13 cellular contexts compared by ENCODE assay signal in the genomic region with DNA sequence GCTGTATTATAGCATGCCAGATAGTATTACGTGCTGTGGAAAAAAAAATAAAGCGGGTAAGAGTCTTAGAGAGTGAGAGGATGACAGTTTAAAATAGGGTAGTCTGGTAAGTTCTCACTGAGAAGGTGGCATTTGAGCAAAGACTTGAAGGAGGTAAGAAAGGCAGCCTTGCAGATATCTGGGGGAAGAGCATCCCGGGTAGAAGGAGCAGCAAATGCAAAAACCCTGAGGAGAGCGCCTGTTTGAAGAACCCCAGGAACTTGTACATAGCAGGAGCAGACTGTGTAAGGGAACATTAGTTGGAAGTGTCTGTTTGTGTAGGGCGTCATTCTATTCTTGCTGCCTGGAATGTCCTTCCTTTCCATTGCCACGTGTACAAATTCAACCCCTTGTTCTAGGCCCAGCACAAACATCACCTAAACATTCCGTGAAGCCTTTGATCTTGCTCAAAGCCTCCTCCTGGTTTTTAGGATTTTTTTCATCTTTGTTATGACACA. TPM values are rescaled to one million over a fixed set of nuclear protein-coding genes. Genes with fewer than 3 reads are reported as not detected.
A peak's percentile ranks its signal among the peaks of the same experiment; 100 is the strongest.
DNase-seq lines count a peak whose midpoint lies in the region; ATAC-seq, FAIRE-seq and TF ChIP-seq lines count a peak whose summit lies in the region.
"Had no signal": no experiment of that assay in that cellular context is flagged by ENCODE, and none has a peak within 500 bp of the region (broad histone marks: within the 10 kb centered on the region; RNA-seq: fewer than 3 reads in every experiment).

No MANE protein-coding gene starts in this region.

- H2AFZ ChIP-seq in Karpas-422 (ENCODE audit: low read length) = no peak overlapping the region
- H2AFZ ChIP-seq: GM23338 had no signal

- H3K27ac ChIP-seq in CD4-positive, CD25-positive, alpha-beta regulatory T cell (ENCODE audit: insufficient read depth, low read length, poor library complexity, severe bottlenecking) = no peak overlapping the region
- peak overlapping the region; percentile 83 for H3K27ac ChIP-seq in Karpas-422 (ENCODE audit: low read length)
- peak overlapping the region in 19 of 59 donors; percentile 5 to 97 (median 29) for H3K27ac ChIP-seq in dorsolateral prefrontal cortex
- peak overlapping the region; percentile 44 for H3K27ac ChIP-seq in psoas muscle

- no peak for ATAC-seq in CD4-positive, CD25-positive, alpha-beta regulatory T cell (ENCODE audit: low read depth in 2 of 2)
- ATAC-seq in psoas muscle (no peak), HG02884 (IDR thresholded peaks at IDR 0.05; ENCODE audit: unreplicated experiment) (no peak), HG03439 (IDR thresholded peaks at IDR 0.05; ENCODE audit: unreplicated experiment) (no peak)
- ATAC-seq: GM23338 had no signal

- intact Hi-C loops in dorsolateral prefrontal cortex (cut with DNase I) = loop anchor here in 1 of 2 donors (5.0 to 10.0 kb wide), 2 partner anchors 190 to 547 kb away; partner anchors contain the start of genes ARL14EPL and CCDC112
- intact Hi-C loops in psoas muscle (cut with DNase I) = loop anchor here (5.0 to 10.0 kb wide), 5 partner anchors 217 to 532 kb away; partner anchors contain the start of genes TMED7 (in 2 of the 2), COMMD10 (in 1 of the 2) and FEM1C (in 1 of the 2)

- no peaks in the 10 kb centered on the region for H3K36me3 ChIP-seq in CD4-positive, CD25-positive, alpha-beta regulatory T cell (ENCODE audit: control insufficient read depth, insufficient read depth, low read length)
- 0 out of 2 replicates have a peak, but pooled peaks cover 6% of the 10 kb centered on the region for H3K36me3 ChIP-seq in Karpas-422 (ENCODE audit: insufficient read depth, low read length)
- no peaks in the 10 kb centered on the region for H3K36me3 ChIP-seq in psoas muscle (ENCODE audit: insufficient read depth in 1 of 2, low read depth in 1 of 2)

- no peaks in the 10 kb centered on the region for H3K9me3 ChIP-seq in CD4-positive, CD25-positive, alpha-beta regulatory T cell (ENCODE audit: control insufficient read depth in 2 of 2, low read length in 2 of 2)
- H3K9me3 ChIP-seq in Karpas-422 (ENCODE audit: low read length) (no peaks in the 10 kb centered on the region), psoas muscle (no peaks in the 10 kb centered on the region)

- H3K9ac ChIP-seq in Karpas-422 (ENCODE audit: low read length) = peak overlapping the region; percentile 74

- no peak overlapping the region for H3K4me3 ChIP-seq in CD4-positive, CD25-positive, alpha-beta regulatory T cell (ENCODE audit: low read depth, low read length)
- H3K4me3 ChIP-seq in Karpas-422 (ENCODE audit: low read length) (peak overlapping the region; percentile 72), dorsolateral prefrontal cortex (peak overlapping the region in 39 of 59 donors; percentile 79 to 99 (median 93)), psoas muscle (peak overlapping the region; percentile 87)
- H3K4me3 ChIP-seq: GM23338 had no signal

- FAIRE-seq in GM19239 (lab: Jason Lieb, UNC) = no peak

- WGBS in psoas muscle, 3 donors = 53 to 61% (median 56%) methylated on average over 7 of the region's 7 CpGs

- peaks cover 35 to 51% (median 43%) of the 10 kb centered on the region in 4 donors for H3K4me1 Mint-ChIP-seq in CD4-positive, CD25-positive, alpha-beta regulatory T cell

- H3K36me3 Mint-ChIP-seq in CD4-positive, CD25-positive, alpha-beta regulatory T cell = no peaks in the 10 kb centered on the region

- no peak for DNase-seq in CD4-positive, CD25-positive, alpha-beta regulatory T cell
- peak; percentile 52 for DNase-seq in Karpas-422
- no peak for DNase-seq in dorsolateral prefrontal cortex
- DNase-seq in psoas muscle = no peak
- DNase-seq in NCI-H345 (lab: John Stamatoyannopoulos, UW) = no peak
- DNase-seq in GM19239 (ENCODE audit: insufficient read length, low spot score) = no peak
- DNase-seq: activated naive CD4-positive, alpha-beta T cell treated with anti-CD3 and anti-CD28 coated beads, Interleukin-2, amount 50 U/mL, for 16 hours; mesendoderm; NCI-H2081 treated with DMSO at 0.1 percent for 48 hours; stimulated activated CD4-positive, alpha-beta T cell treated with anti-CD3 and anti-CD28 coated beads, Interleukin-1b, Interleukin-23, amount 100 ng/mL, for 48 hours had no signal

- H4K20me1 ChIP-seq in Karpas-422 (ENCODE audit: insufficient read depth, low read depth, low read length) = peaks cover 7% of the 10 kb centered on the region; the same call in 1 of the 2 replicates

- H3K4me3 Mint-ChIP-seq in CD4-positive, CD25-positive, alpha-beta regulatory T cell = peak overlapping the region in 3 of 4 donors; percentile 39 to 97 (median 95)
- H3K4me3 Mint-ChIP-seq: GM23338 had no signal

- no peaks in the 10 kb centered on the region for H3K9me3 Mint-ChIP-seq in CD4-positive, CD25-positive, alpha-beta regulatory T cell
- H3K9me3 Mint-ChIP-seq: GM23338 had no signal

- peak overlapping the region in 1 of 3 donors; percentile 42 for H3K27ac Mint-ChIP-seq in CD4-positive, CD25-positive, alpha-beta regulatory T cell
- H3K27ac Mint-ChIP-seq: GM23338 had no signal

- H3K4me1 ChIP-seq in CD4-positive, CD25-positive, alpha-beta regulatory T cell (ENCODE audit: control insufficient read depth, insufficient read depth, low read length, poor library complexity, severe bottlenecking) = peaks cover 32% of the 10 kb centered on the region
- peaks cover 72% of the 10 kb centered on the region for H3K4me1 ChIP-seq in Karpas-422 (ENCODE audit: low read length)
- peaks cover 38% of the 10 kb centered on the region for H3K4me1 ChIP-seq in psoas muscle

- TF ChIP-seq CTCF in dorsolateral prefrontal cortex (IDR thresholded peaks at IDR 0.05 in 54 of 56, conservative IDR thresholded peaks at IDR 0.05 in 2 of 56; ENCODE audit: low read depth in 1 of 56, partially characterized antibody in 56 of 56) (no peak), psoas muscle (IDR thresholded peaks at IDR 0.05) (no peak)

- peak overlapping the region; percentile 83 for H3K4me2 ChIP-seq in Karpas-422 (ENCODE audit: low read depth, low read length, poor library complexity, severe bottlenecking)
- H3K4me2 ChIP-seq: GM23338 had no signal

- H3K9me2 ChIP-seq in Karpas-422 (replicated peaks; ENCODE audit: insufficient read depth, low read length) = no peaks in the 10 kb centered on the region

- H3K27me3 Mint-ChIP-seq in CD4-positive, CD25-positive, alpha-beta regulatory T cell = no peaks in the 10 kb centered on the region

- H3K27me3 ChIP-seq in CD4-positive, CD25-positive, alpha-beta regulatory T cell (ENCODE audit: control insufficient read depth, insufficient read depth, low read length) = no peaks in the 10 kb centered on the region
- no peaks in the 10 kb centered on the region for H3K27me3 ChIP-seq in Karpas-422 (ENCODE audit: low read length)
- no peaks in the 10 kb centered on the region for H3K27me3 ChIP-seq in dorsolateral prefrontal cortex
- no peaks in the 10 kb centered on the region for H3K27me3 ChIP-seq in psoas muscle (ENCODE audit: insufficient read depth in 3 of 3, low read length in 2 of 3)

- peaks cover 94% of the 10 kb centered on the region for H3K79me2 ChIP-seq in Karpas-422 (ENCODE audit: low read length)

RNA-seq across cellular contexts. Expression of gene AP3S1, which starts 2.6 kb away (rescaled TPM):
- total RNA-seq in CD4-positive, CD25-positive, alpha-beta regulatory T cell = 39.5 TPM
- 10 to 100 TPM; 55.9 to 77.5 (median 63.3) TPM for polyA plus RNA-seq in CD4-positive, CD25-positive, alpha-beta regulatory T cell
- total RNA-seq in Karpas-422 (2014; rRNA removed; shearing (Covaris generic); ENCODE audit: low replicate concordance) = 137 and 188 TPM in 2 replicates
- total RNA-seq in dorsolateral prefrontal cortex (100 to 1,000 TPM in 54 of 120 experiments, 10 to 100 TPM in 66; 50.0 to 149 (median 97.8) TPM), psoas muscle (10 to 100 TPM; 20.2 to 29.6 (median 26.3) TPM)
- polyA plus RNA-seq in psoas muscle = 10 to 100 TPM; 24.8 to 30.8 (median 29.9) TPM

RNA-seq across cellular contexts. Expression of gene ATG12, which starts 3.0 kb away (rescaled TPM):
- total RNA-seq in CD4-positive, CD25-positive, alpha-beta regulatory T cell = 64.0 TPM
- polyA plus RNA-seq in CD4-positive, CD25-positive, alpha-beta regulatory T cell = 100 to 1,000 TPM; 107 to 149 (median 124) TPM
- 34.2 and 59.3 TPM in 2 replicates for total RNA-seq in Karpas-422 (2014; rRNA removed; shearing (Covaris generic); ENCODE audit: low replicate concordance)
- 10 to 100 TPM; 38.8 to 69.4 (median 50.4) TPM for total RNA-seq in dorsolateral prefrontal cortex
- 10 to 100 TPM; 20.3 to 32.8 (median 27.1) TPM for total RNA-seq in psoas muscle
- polyA plus RNA-seq in psoas muscle = 10 to 100 TPM; 19.6 to 44.2 (median 36.2) TPM

RNA-seq across cellular contexts. Expression of gene CDO1, which starts 27.9 kb away (rescaled TPM):
- total RNA-seq in CD4-positive, CD25-positive, alpha-beta regulatory T cell = 1.7 TPM
- polyA plus RNA-seq in CD4-positive, CD25-positive, alpha-beta regulatory T cell = under 1 TPM in 2 of 4 donors, not detected in 2; 0.16 to 0.24 TPM
- not detected in 2 replicates for total RNA-seq in Karpas-422 (2014; rRNA removed; shearing (Covaris generic); ENCODE audit: low replicate concordance)
- 10 to 100 TPM; 16.9 to 60.2 (median 36.8) TPM for total RNA-seq in dorsolateral prefrontal cortex
- total RNA-seq in psoas muscle = 1 to 10 TPM; 1.0 to 2.7 (median 2.4) TPM
- polyA plus RNA-seq in psoas muscle = 1 to 10 TPM; 3.0 to 5.2 (median 4.6) TPM
